In the genomic region with DNA sequence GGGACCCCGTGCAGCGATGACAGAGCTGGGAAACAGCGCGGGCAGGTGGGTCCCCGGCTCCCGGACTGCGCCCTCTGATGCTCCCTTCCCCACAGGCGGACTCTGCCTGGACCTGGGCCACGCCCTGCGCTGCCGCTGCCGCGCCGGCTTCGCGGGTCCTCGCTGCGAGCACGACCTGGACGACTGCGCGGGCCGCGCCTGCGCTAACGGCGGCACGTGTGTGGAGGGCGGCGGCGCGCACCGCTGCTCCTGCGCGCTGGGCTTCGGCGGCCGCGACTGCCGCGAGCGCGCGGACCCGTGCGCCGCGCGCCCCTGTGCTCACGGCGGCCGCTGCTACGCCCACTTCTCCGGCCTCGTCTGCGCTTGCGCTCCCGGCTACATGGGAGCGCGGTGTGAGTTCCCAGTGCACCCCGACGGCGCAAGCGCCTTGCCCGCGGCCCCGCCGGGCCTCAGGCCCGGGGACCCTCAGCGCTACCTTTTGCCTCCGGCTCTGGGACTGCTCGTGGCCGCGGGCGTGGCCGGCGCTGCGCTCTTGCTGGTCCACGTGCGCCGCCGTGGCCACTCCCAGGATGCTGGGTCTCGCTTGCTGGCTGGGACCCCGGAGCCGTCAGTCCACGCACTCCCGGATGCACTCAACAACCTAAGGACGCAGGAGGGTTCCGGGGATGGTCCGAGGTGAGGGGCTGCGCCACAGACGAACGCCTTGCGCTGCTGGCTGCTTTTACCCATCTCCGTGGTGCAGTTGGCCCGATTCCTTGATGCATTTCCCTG, we compare ENCODE assay signal across 1 cellular context.
TF ChIP-seq lines count a peak whose summit lies in the region.

No MANE protein-coding gene starts in this region.

TF ChIP-seq in H1, 55 proteins besides CTCF, POLR2A, EP300 and RAD21:
- TF ChIP-seq CREB1 (IDR thresholded peaks at IDR 0.05) (no peak; the same call in 1 of the 2 replicates), ATF2 (IDR thresholded peaks at IDR 0.05; ENCODE audit: low read length) (no peak), PHF8 (conservative IDR thresholded peaks at IDR 0.05; ENCODE audit: low read depth, low read length) (peak; percentile 34; the same call in 1 of the 2 replicates), RBBP5 (IDR thresholded peaks at IDR 0.05; ENCODE audit: borderline replicate concordance, low read depth, low read length) (0 out of 2 replicates have a peak, but pooled peaks have one; percentile 49), BACH1 (IDR thresholded peaks at IDR 0.05; ENCODE audit: low read length) (0 out of 2 replicates have a peak, but pooled peaks have one; percentile 43), CBX8 (IDR thresholded peaks at IDR 0.05; ENCODE audit: borderline replicate concordance, low read depth, low read length) (no peak), ATF3 (IDR thresholded peaks at IDR 0.05; ENCODE audit: insufficient read depth, low read depth, low read length) (no peak), MAFK (IDR thresholded peaks at IDR 0.05; ENCODE audit: low read depth, low read length) (no peak), HDAC6 (IDR thresholded peaks at IDR 0.05; ENCODE audit: low read depth, low read length) (no peak), SP1 (IDR thresholded peaks at IDR 0.05; ENCODE audit: low read depth, low read length) (no peak), JUND (IDR thresholded peaks at IDR 0.05; ENCODE audit: low read length) (no peak), SIRT6 (IDR thresholded peaks at IDR 0.05; ENCODE audit: low read length) (no peak), HDAC2 (IDR thresholded peaks at IDR 0.05; ENCODE audit: borderline replicate concordance in 1 of 2, low read depth in 2 of 2, low read length in 2 of 2) (no peak; a peak in 1 of 4 replicates), CTBP2 (IDR thresholded peaks at IDR 0.05; ENCODE audit: borderline replicate concordance, insufficient read depth, insufficient read length, low read length) (no peak), SP2 (IDR thresholded peaks at IDR 0.05; ENCODE audit: low read length) (no peak), SP4 (IDR thresholded peaks at IDR 0.05; ENCODE audit: low read length) (no peak), SUZ12 (IDR thresholded peaks at IDR 0.05; ENCODE audit: low read length) (peak; percentile 54; the same call in 1 of the 2 replicates), EZH2 (IDR thresholded peaks at IDR 0.05; ENCODE audit: low read depth, low read length, severe bottlenecking) (peak; percentile 72), SIN3A (conservative IDR thresholded peaks at IDR 0.05 in 1 of 2, IDR thresholded peaks at IDR 0.05 in 1 of 2; ENCODE audit: low read depth in 1 of 2, low read length in 2 of 2) (peak in 1 of 2 experiments; percentile 42; a peak in 2 of 4 replicates), YY1 (IDR thresholded peaks at IDR 0.05; ENCODE audit: low read depth, low read length) (no peak), POLR2AphosphoS5 (IDR thresholded peaks at IDR 0.05; ENCODE audit: low read depth, low read length) (no peak), USF2 (IDR thresholded peaks at IDR 0.05; ENCODE audit: low read length) (peak; percentile 36; the same call in 1 of the 2 replicates), TBP (IDR thresholded peaks at IDR 0.05; ENCODE audit: low read depth, low read length) (no peak), CHD2 (IDR thresholded peaks at IDR 0.05; ENCODE audit: low read length) (no peak), NRF1 (IDR thresholded peaks at IDR 0.05; ENCODE audit: low read depth, low read length) (peak; percentile 41), TCF12 (IDR thresholded peaks at IDR 0.05; ENCODE audit: low read depth, low read length) (no peak), TEAD4 (IDR thresholded peaks at IDR 0.05; ENCODE audit: low read depth, low read length) (peak; percentile 37; the same call in 1 of the 2 replicates), KDM1A (IDR thresholded peaks at IDR 0.05; ENCODE audit: borderline replicate concordance, low read length) (no peak), JUN (IDR thresholded peaks at IDR 0.05; ENCODE audit: low read depth, low read length) (no peak), RXRA (IDR thresholded peaks at IDR 0.05; ENCODE audit: insufficient read depth, low read depth, low read length) (no peak), SIX5 (IDR thresholded peaks at IDR 0.05; ENCODE audit: low read depth, low read length) (no peak), POU5F1 (IDR thresholded peaks at IDR 0.05; ENCODE audit: low read depth, low read length) (no peak), BCL11A (IDR thresholded peaks at IDR 0.05; ENCODE audit: low read depth in 2 of 2, low read length in 2 of 2) (no peak), FOSL1 (IDR thresholded peaks at IDR 0.05; ENCODE audit: insufficient read depth, low read depth, low read length) (no peak), E2F6 (IDR thresholded peaks at IDR 0.05) (peak; percentile 99), CHD1 (IDR thresholded peaks at IDR 0.05; ENCODE audit: low read depth, low read length) (no peak), RFX5 (IDR thresholded peaks at IDR 0.05; ENCODE audit: borderline replicate concordance, low read depth, low read length) (no peak), TAF7 (optimal IDR thresholded peaks at IDR 0.05; ENCODE audit: borderline replicate concordance, low read depth, low read length) (no peak), SRF (IDR thresholded peaks at IDR 0.05; ENCODE audit: low read depth, low read length) (no peak), KDM4A (IDR thresholded peaks at IDR 0.05; ENCODE audit: low read depth, low read length, severe bottlenecking) (peak; percentile 97), RNF2 (IDR thresholded peaks at IDR 0.05; ENCODE audit: borderline replicate concordance, low read depth, low read length, missing control alignments, poor library complexity, severe bottlenecking) (no peak), GTF2F1 (IDR thresholded peaks at IDR 0.05; ENCODE audit: borderline replicate concordance, low read depth, low read length) (no peak), EGR1 (IDR thresholded peaks at IDR 0.05; ENCODE audit: borderline replicate concordance, low read depth, low read length) (no peak), TAF1 (IDR thresholded peaks at IDR 0.05; ENCODE audit: low read depth, low read length) (0 out of 2 replicates have a peak, but pooled peaks have one; percentile 37), ZNF274 (IDR thresholded peaks at IDR 0.05; ENCODE audit: borderline replicate concordance, extremely low read depth, low read length) (no peak), BRCA1 (IDR thresholded peaks at IDR 0.05; ENCODE audit: low read depth, low read length) (no peak), GABPA (IDR thresholded peaks at IDR 0.05; ENCODE audit: borderline replicate concordance, insufficient read depth, low read length) (no peak), MAX (IDR thresholded peaks at IDR 0.05) (peak; percentile 99), CBX5 (IDR thresholded peaks at IDR 0.05; ENCODE audit: low read depth, low read length) (no peak), SAP30 (IDR thresholded peaks at IDR 0.05; ENCODE audit: insufficient read depth, insufficient replicate concordance, low read length) (no peak), KDM5A (IDR thresholded peaks at IDR 0.05; ENCODE audit: low read length) (no peak), CEBPB (IDR thresholded peaks at IDR 0.05; ENCODE audit: low read depth, low read length) (no peak), CHD7 (IDR thresholded peaks at IDR 0.05; ENCODE audit: insufficient replicate concordance, low read length) (no peak), ASH2L (IDR thresholded peaks at IDR 0.05; ENCODE audit: low read length) (peak; percentile 56), NANOG (IDR thresholded peaks at IDR 0.05; ENCODE audit: insufficient read depth, low read depth, low read length, poor library complexity, severe bottlenecking) (no peak)
TF ChIP-seq in H1: peak in this region for 14.
